Comparison of ENCODE assay signal across 9 cellular contexts in genomic region chr1:12625276-12625675, GRCh38. TPM values are rescaled to one million over a fixed set of nuclear protein-coding genes. Genes with fewer than 3 reads are reported as not detected.
"Had no signal": no experiment of that assay in that cellular context is flagged by ENCODE, and none has a peak within 500 bp of the region (broad histone marks: within the 10 kb centered on the region; RNA-seq: fewer than 3 reads in every experiment).

No MANE protein-coding gene starts in this region.

- FAIRE-seq: H54, HTR-8/SVneo had no signal

- H3K27ac ChIP-seq: GM23248 had no signal

- H2AFZ ChIP-seq: GM23248 had no signal

- DNase-seq: GM23248, GOT3, H9, HCEC 1CT, KG1 had no signal

- H3K36me3 Mint-ChIP-seq: IgD-negative memory B cell had no signal

- H3K4me3 ChIP-seq: GM23248 had no signal

- H3K9ac ChIP-seq: GM23248 had no signal

- H3K4me1 Mint-ChIP-seq: IgD-negative memory B cell had no signal

- H3K4me3 Mint-ChIP-seq: H9, IgD-negative memory B cell had no signal

- H3K9me3 Mint-ChIP-seq: H9, IgD-negative memory B cell had no signal

RNA-seq across cellular contexts. Expression of gene AADACL4, which starts 18.6 kb away (rescaled TPM):
- total RNA-seq: GM23248, H9, HT-29 had no signal
- polyA plus RNA-seq: GM23248, IgD-negative memory B cell had no signal
